Comparison of ENCODE assay signal across 8 cellular contexts in genomic region chr19:33906578-33907335, GRCh38.
DNase-seq lines count a peak whose midpoint lies in the region; ATAC-seq and TF ChIP-seq lines count a peak whose summit lies in the region.

No MANE protein-coding gene starts in this region.

- H3K27me3 ChIP-seq in H9 (ENCODE audit: insufficient read depth, low read length) = no peaks in the 10 kb centered on the region
- peaks cover 23% of the 10 kb centered on the region for H3K27me3 ChIP-seq in skeletal muscle satellite cell (ENCODE audit: control insufficient read depth, insufficient read depth, low read length)

- no peaks in the 10 kb centered on the region for H3K79me1 ChIP-seq in H9 (ENCODE audit: insufficient read depth, low read depth, low read length, poor library complexity, severe bottlenecking)

- H4K8ac ChIP-seq in H9 (replicated peaks; ENCODE audit: insufficient read length, low read depth, low read length) = no peak overlapping the region

- peaks cover 4 to 14% (median 8%) of the 10 kb centered on the region in 3 experiments; a peak in 4 of 7 replicates for H3K36me3 Mint-ChIP-seq in H9 (ENCODE audit: insufficient read depth in 1 of 3, low read depth in 3 of 3)
- no peaks in the 10 kb centered on the region for H3K36me3 Mint-ChIP-seq in chondrocyte (ENCODE audit: low read depth)
- no peaks in the 10 kb centered on the region for H3K36me3 Mint-ChIP-seq in activated CD8-positive, alpha-beta memory T cell treated with anti-CD3 and anti-CD28 coated beads, Interleukin-2, amount 10 ng/mL, durations not matched to agents 7 days and 5 days

- H2BK12ac ChIP-seq in H9 (ENCODE audit: insufficient read length, low read depth, low read length) = no peak overlapping the region

- peak overlapping the region; percentile 67 to 80 for H3K4me3 Mint-ChIP-seq in H9
- peak overlapping the region; percentile 51 for H3K4me3 Mint-ChIP-seq in chondrocyte (ENCODE audit: unreplicated experiment)
- no peak overlapping the region for H3K4me3 Mint-ChIP-seq in activated CD8-positive, alpha-beta memory T cell treated with anti-CD3 and anti-CD28 coated beads, Interleukin-2, amount 10 ng/mL, durations not matched to agents 7 days and 5 days

- ATAC-seq in GM21423 (IDR thresholded peaks at IDR 0.05; ENCODE audit: unreplicated experiment) (no peak), GM19035 (IDR thresholded peaks at IDR 0.05; ENCODE audit: unreplicated experiment) (no peak), HG02571 (IDR thresholded peaks at IDR 0.05; ENCODE audit: unreplicated experiment) (no peak)
- no peak for ATAC-seq in activated CD8-positive, alpha-beta memory T cell treated with anti-CD3 and anti-CD28 coated beads, Interleukin-2, amount 10 ng/mL, durations not matched to agents 7 days and 5 days

- no peaks in the 10 kb centered on the region for H3K79me2 ChIP-seq in H9 (ENCODE audit: insufficient read depth, low read length)

- no peak overlapping the region for H4K5ac ChIP-seq in H9 (ENCODE audit: insufficient read length, low read depth, low read length)

- H3K4me1 ChIP-seq in H9 (ENCODE audit: insufficient read depth, low read length) (peaks cover 5% of the 10 kb centered on the region; the same call in 1 of the 2 replicates), skeletal muscle satellite cell (ENCODE audit: control insufficient read depth, insufficient read depth, low read length) (peaks cover 5% of the 10 kb centered on the region)

- H3K27ac Mint-ChIP-seq in H9 (peak overlapping the region; percentile 33 to 87 (median 62); a peak in 4 of 7 replicates), chondrocyte (ENCODE audit: unreplicated experiment) (peak overlapping the region; percentile 4)
- no peak overlapping the region for H3K27ac Mint-ChIP-seq in activated CD8-positive, alpha-beta memory T cell treated with anti-CD3 and anti-CD28 coated beads, Interleukin-2, amount 10 ng/mL, durations not matched to agents 7 days and 5 days

- CTCF ChIA-PET in activated CD8-positive, alpha-beta memory T cell treated with anti-CD3 and anti-CD28 coated beads, Interleukin-2, amount 10 ng/mL, durations not matched to agents 7 days and 5 days (lab: Charles Lee) = interaction anchor here (1.3 kb wide), 1 partner anchor 129 kb away, joined by 6 read pairs; no protein-coding TSS in a partner anchor

- no peak overlapping the region for H3K56ac ChIP-seq in H9 (ENCODE audit: insufficient read length, low read depth, low read length)

- peak overlapping the region; percentile 53 for H3K4me2 ChIP-seq in H9 (ENCODE audit: insufficient read depth, insufficient read length, low read length)
- H3K4me2 ChIP-seq in skeletal muscle satellite cell (ENCODE audit: low read length) = peak overlapping the region; percentile 39

- peaks cover 7% of the 10 kb centered on the region for H3K27me3 Mint-ChIP-seq in H9 (ENCODE audit: low read depth)
- no peaks in the 10 kb centered on the region for H3K27me3 Mint-ChIP-seq in chondrocyte (ENCODE audit: low read depth)
- H3K27me3 Mint-ChIP-seq in activated CD8-positive, alpha-beta memory T cell treated with anti-CD3 and anti-CD28 coated beads, Interleukin-2, amount 10 ng/mL, durations not matched to agents 7 days and 5 days = peaks cover 52% of the 10 kb centered on the region

- H2BK15ac ChIP-seq in H9 (ENCODE audit: low read depth, low read length) = no peak overlapping the region

- no peaks in the 10 kb centered on the region for H4K20me1 ChIP-seq in H9 (ENCODE audit: control insufficient read depth, insufficient read depth, insufficient read length)

- H3K4me1 Mint-ChIP-seq in H9 = peaks cover 34 to 42% of the 10 kb centered on the region in 2 experiments
- peaks cover 28% of the 10 kb centered on the region for H3K4me1 Mint-ChIP-seq in chondrocyte (ENCODE audit: low read depth)
- peaks cover 2% of the 10 kb centered on the region for H3K4me1 Mint-ChIP-seq in activated CD8-positive, alpha-beta memory T cell treated with anti-CD3 and anti-CD28 coated beads, Interleukin-2, amount 10 ng/mL, durations not matched to agents 7 days and 5 days

- no peak overlapping the region for H3K23ac ChIP-seq in H9 (ENCODE audit: insufficient read length, low read depth, low read length)

- peak overlapping the region; percentile 63 for H3K18ac ChIP-seq in H9 (ENCODE audit: insufficient read length, low read depth, low read length)

- H2AK5ac ChIP-seq in H9 (ENCODE audit: insufficient read length, low read length) = no peak overlapping the region

- H3K36me3 ChIP-seq in skeletal muscle satellite cell (ENCODE audit: insufficient read depth, low read length) = no peaks in the 10 kb centered on the region

- peak overlapping the region; percentile 86 for H3K14ac ChIP-seq in H9 (ENCODE audit: insufficient read depth, low read length)

- H2AFZ ChIP-seq in H9 (ENCODE audit: low read length) = no peak overlapping the region

- no peak for TF ChIP-seq CTCF in H9 (conservative IDR thresholded peaks at IDR 0.05)
- no peak for TF ChIP-seq CTCF in chondrocyte (IDR thresholded peaks at IDR 0.05)

- no peak overlapping the region for H2BK5ac ChIP-seq in H9 (ENCODE audit: insufficient read length, low read length)

- H3K23me2 ChIP-seq in H9 (ENCODE audit: insufficient read length, low read depth, low read length, poor library complexity, severe bottlenecking) = peaks cover 8% of the 10 kb centered on the region

- no CpG with 5 or more reads among the region's 59 CpGs for WGBS in H9 (ENCODE audit: extremely low coverage, insufficient read length, low lambda C conversion rate)

- no peak overlapping the region for H3K27ac ChIP-seq in H9 (ENCODE audit: insufficient read length, low read depth, low read length)

- H3K4me3 ChIP-seq in skeletal muscle satellite cell (ENCODE audit: low read length) = no peak overlapping the region

- peaks cover 0 to 5% of the 10 kb centered on the region in 2 experiments; a peak in 2 of 5 replicates for H3K9me3 Mint-ChIP-seq in H9
- peaks cover 12% of the 10 kb centered on the region for H3K9me3 Mint-ChIP-seq in chondrocyte (ENCODE audit: low read depth)
- no peaks in the 10 kb centered on the region for H3K9me3 Mint-ChIP-seq in activated CD8-positive, alpha-beta memory T cell treated with anti-CD3 and anti-CD28 coated beads, Interleukin-2, amount 10 ng/mL, durations not matched to agents 7 days and 5 days (ENCODE audit: low read depth)

- DNase-seq in H9 (peak; percentile 58), chondrocyte (ENCODE audit: low spot score) (no peak), islet precursor cell (peak; percentile 91)
- DNase-seq in activated CD8-positive, alpha-beta memory T cell treated with anti-CD3 and anti-CD28 coated beads, Interleukin-2, amount 10 ng/mL, durations not matched to agents 7 days and 5 days = no peak

- H3K9me3 ChIP-seq in H9 (ENCODE audit: control insufficient read depth, low read depth, low read length) (no peaks in the 10 kb centered on the region), skeletal muscle satellite cell (replicated peaks; ENCODE audit: low read length) (no peaks in the 10 kb centered on the region)

- no peak overlapping the region for H2BK120ac ChIP-seq in H9 (ENCODE audit: low read depth, low read length, poor library complexity, severe bottlenecking)

- H3T11ph ChIP-seq in H9 (ENCODE audit: low read length) = no peak overlapping the region

- H4K91ac ChIP-seq in H9 (ENCODE audit: insufficient read length, low read depth, low read length) = no peak overlapping the region

- H2BK20ac ChIP-seq in H9 (ENCODE audit: low read depth, low read length, poor library complexity, severe bottlenecking) = no peak overlapping the region

- H3K4ac ChIP-seq in H9 (ENCODE audit: low read depth, low read length) = no peak overlapping the region

- H3K9ac ChIP-seq in H9 (ENCODE audit: extremely low read depth, insufficient read length, low read length) = peak overlapping the region; percentile 34
- H3K9ac ChIP-seq in skeletal muscle satellite cell (ENCODE audit: low read depth, low read length) = no peak overlapping the region

Comparison
In these comparisons a context has a peak if more than half of its experiments do, and no peak if none do; other contexts are left out.
1. DNase-seq: peak in H9 (single experiment) and islet precursor cell (single experiment); none in chondrocyte (single experiment) and activated CD8-positive, alpha-beta memory T cell treated with anti-CD3 and anti-CD28 coated beads, Interleukin-2, amount 10 ng/mL, durations not matched to agents 7 days and 5 days (single experiment).